29 cellular contexts compared by ENCODE assay signal in genomic region chr9:21590058-21590996, GRCh38.
DNase-seq lines count a peak whose midpoint lies in the region; TF ChIP-seq lines count a peak whose summit lies in the region.
"Had no signal": no experiment of that assay in that cellular context is flagged by ENCODE, and none has a peak within 500 bp of the region (broad histone marks: within the 10 kb centered on the region; RNA-seq: fewer than 3 reads in every experiment).

No MANE protein-coding gene starts in this region.

- H3K9me3 ChIP-seq in breast epithelium, result no peaks in the 10 kb centered on the region
- H3K9me3 ChIP-seq: BE2C, left lung, spleen, upper lobe of right lung had no signal

- no peaks in the 10 kb centered on the region for H3K36me3 Mint-ChIP-seq in MCF 10A (ENCODE audit: insufficient read depth, unreplicated experiment)
- H3K36me3 Mint-ChIP-seq: mesothelial cell of epicardium; naive thymus-derived CD4-positive, alpha-beta T cell; stimulated activated effector memory CD8-positive, alpha-beta T cell treated with anti-CD3 and anti-CD28 coated beads, Interleukin-12 subunit alpha, Interleukin-12 subunit beta, amount 100 ng/mL, for 72 hours had no signal

- H3K27ac Mint-ChIP-seq in MCF 10A (ENCODE audit: low read depth, unreplicated experiment), result peak overlapping the region; percentile 87
- H3K27ac Mint-ChIP-seq: activated CD8-positive, alpha-beta T cell treated with anti-CD3 and anti-CD28 coated beads for 36 hours; dendritic cell treated with granulocyte-macrophage colony-stimulating factor and Interleukin-4, amounts not matched to agents 40 ng/mL and 50 ng/mL, for 4 days; mesothelial cell of epicardium; naive thymus-derived CD4-positive, alpha-beta T cell; stimulated activated effector memory CD8-positive, alpha-beta T cell treated with anti-CD3 and anti-CD28 coated beads, Interleukin-12 subunit alpha, Interleukin-12 subunit beta, amount 100 ng/mL, for 72 hours had no signal

- no peaks in the 10 kb centered on the region for H3K4me1 ChIP-seq in breast epithelium
- H3K4me1 ChIP-seq: BE2C, spleen, upper lobe of right lung had no signal

- H3K27ac ChIP-seq in breast epithelium (no peak overlapping the region), coronary artery (no peak overlapping the region)
- H3K27ac ChIP-seq: cardiac muscle cell, left lung, spleen, upper lobe of right lung had no signal

- H3K36me3 ChIP-seq in breast epithelium, result no peaks in the 10 kb centered on the region
- H3K36me3 ChIP-seq: BE2C, cardiac muscle cell, left lung, spleen, upper lobe of right lung had no signal

- H3K9me3 Mint-ChIP-seq in MCF 10A (ENCODE audit: unreplicated experiment), result no peaks in the 10 kb centered on the region
- H3K9me3 Mint-ChIP-seq: activated CD8-positive, alpha-beta T cell treated with anti-CD3 and anti-CD28 coated beads for 36 hours; dendritic cell treated with granulocyte-macrophage colony-stimulating factor and Interleukin-4, amounts not matched to agents 40 ng/mL and 50 ng/mL, for 4 days; mesothelial cell of epicardium; naive thymus-derived CD4-positive, alpha-beta T cell; stimulated activated effector memory CD8-positive, alpha-beta T cell treated with anti-CD3 and anti-CD28 coated beads, Interleukin-12 subunit alpha, Interleukin-12 subunit beta, amount 100 ng/mL, for 72 hours had no signal

- BruUV-seq in MCF 10A (replicated peaks; lab: Mats Ljungman, UMichigan), result no TSS peak

- no peaks in the 10 kb centered on the region for H3K27me3 ChIP-seq in breast epithelium
- H3K27me3 ChIP-seq: BE2C, cardiac muscle cell, left lung, spleen, upper lobe of right lung had no signal

- DNase-seq in MCF 10A (ENCODE audit: unreplicated experiment) (no peak), breast epithelium (ENCODE audit: low spot score in 2 of 2) (no peak), amniotic epithelial cell (ENCODE audit: low read depth) (peak; percentile 76), fibroblast of the aortic adventitia (ENCODE audit: low read depth) (peak; percentile 59), GM19238 (ENCODE audit: insufficient read length, low spot score) (no peak), coronary artery (ENCODE audit: low spot score) (no peak), NCI-H128 (lab: John Stamatoyannopoulos, UW; ENCODE audit: unreplicated experiment) (no peak), NCI-H524 treated with DMSO at 0.1 percent for 48 hours (lab: John Stamatoyannopoulos, UW) (no peak)
- DNase-seq: activated CD4-positive, alpha-beta T cell treated with anti-CD3 and anti-CD28 coated beads for 1 hour; activated CD8-positive, alpha-beta T cell treated with anti-CD3 and anti-CD28 coated beads for 36 hours; activated gamma-delta T cell; BE2C; Karpas-422; left lung; naive thymus-derived CD4-positive, alpha-beta T cell; NCI-H1048; NCI-H2029; NCI-H748 treated with DMSO at 0.1 percent for 48 hours; occipital lobe; SHP77; spleen; stimulated activated CD4-positive, alpha-beta T cell treated with anti-CD3 and anti-CD28 coated beads, Interleukin-2, amount 100 ng/mL, for 48 hours; substantia nigra; T-helper 1 cell; upper lobe of right lung had no signal

- intact Hi-C loops in MCF 10A (cut with micrococcal nuclease), result loop anchor here (2.0 kb wide), 1 partner anchor 14 kb away; no protein-coding TSS in a partner anchor
- intact Hi-C loops in breast epithelium (cut with DNase I; ENCODE audit: low total_unique reads), result no loop called here

- no peaks in the 10 kb centered on the region for H3K27me3 Mint-ChIP-seq in MCF 10A (ENCODE audit: insufficient read depth, unreplicated experiment)
- H3K27me3 Mint-ChIP-seq: dendritic cell treated with granulocyte-macrophage colony-stimulating factor and Interleukin-4, amounts not matched to agents 40 ng/mL and 50 ng/mL, for 4 days had no signal

- no peak for TF ChIP-seq POLR2A in breast epithelium (IDR thresholded peaks at IDR 0.05)

- peaks cover 27% of the 10 kb centered on the region for H3K4me1 Mint-ChIP-seq in MCF 10A (ENCODE audit: insufficient read depth, unreplicated experiment)

- H3K4me3 Mint-ChIP-seq in MCF 10A (ENCODE audit: unreplicated experiment), result no peak overlapping the region
- H3K4me3 Mint-ChIP-seq: activated CD8-positive, alpha-beta T cell treated with anti-CD3 and anti-CD28 coated beads for 36 hours; dendritic cell treated with granulocyte-macrophage colony-stimulating factor and Interleukin-4, amounts not matched to agents 40 ng/mL and 50 ng/mL, for 4 days; mesothelial cell of epicardium; naive thymus-derived CD4-positive, alpha-beta T cell; stimulated activated effector memory CD8-positive, alpha-beta T cell treated with anti-CD3 and anti-CD28 coated beads, Interleukin-12 subunit alpha, Interleukin-12 subunit beta, amount 100 ng/mL, for 72 hours had no signal

- CTCF ChIA-PET in MCF 10A (lab: Yijun Ruan, JAX), result interaction anchor here (0.9 to 1.1 kb wide), 2 partner anchors 654 kb away, joined by 3 read pairs; no protein-coding TSS in a partner anchor

- POLR2A ChIA-PET in MCF 10A (lab: Yijun Ruan, JAX), result interaction anchor here (1.7 kb wide), 1 partner anchor 14 kb away, joined by 6 read pairs; no protein-coding TSS in a partner anchor

- TF ChIP-seq CTCF in MCF 10A (IDR thresholded peaks at IDR 0.05; ENCODE audit: unreplicated experiment), result no peak
- TF ChIP-seq CTCF in breast epithelium (IDR thresholded peaks at IDR 0.05), result no peak
- no peak for TF ChIP-seq CTCF in fibroblast of the aortic adventitia (IDR thresholded peaks at IDR 0.05; ENCODE audit: insufficient read depth, low read length)
- no peak for TF ChIP-seq CTCF in coronary artery (IDR thresholded peaks at IDR 0.05)

- H3K4me3 ChIP-seq in breast epithelium (no peak overlapping the region), fibroblast of the aortic adventitia (ENCODE audit: low read depth, low read length) (peak overlapping the region; percentile 57), coronary artery (no peak overlapping the region)
- H3K4me3 ChIP-seq: cardiac muscle cell, left lung, spleen, upper lobe of right lung had no signal

Comparison
In these comparisons a context has a peak if more than half of its experiments do, and no peak if none do; other contexts are left out.
1. DNase-seq: peak in amniotic epithelial cell (single experiment) and fibroblast of the aortic adventitia (single experiment); none in MCF 10A (single experiment), breast epithelium (0 of 2), GM19238 (single experiment), coronary artery (single experiment), NCI-H128 (single experiment) and NCI-H524 treated with DMSO at 0.1 percent for 48 hours (single experiment).